In the genomic region with DNA sequence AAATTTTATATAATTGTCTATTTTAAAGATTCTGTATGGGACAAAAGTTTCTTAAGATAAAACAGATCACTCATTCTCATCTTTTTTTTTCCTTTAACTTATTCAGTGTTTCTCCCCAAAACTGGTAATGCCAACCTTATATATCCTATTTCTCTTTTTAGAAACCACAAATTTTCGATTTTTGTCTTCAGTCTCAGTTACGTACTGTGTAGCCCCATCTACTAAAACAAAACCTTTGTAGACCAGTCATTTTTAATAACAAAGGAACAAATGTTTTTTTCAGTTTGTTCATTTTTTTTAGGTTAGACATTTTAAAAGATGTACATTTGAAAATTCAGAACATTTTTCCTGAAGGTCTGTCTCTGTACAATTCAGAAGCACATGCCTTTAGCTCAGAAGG, we compare ENCODE assay signal across 10 cellular contexts. TPM values are rescaled to one million over a fixed set of nuclear protein-coding genes. Genes with fewer than 3 reads are reported as not detected.
DNase-seq lines count a peak whose midpoint lies in the region; ATAC-seq and TF ChIP-seq lines count a peak whose summit lies in the region.
"Had no signal": no experiment of that assay in that cellular context is flagged by ENCODE, and none has a peak within 500 bp of the region (broad histone marks: within the 10 kb centered on the region; RNA-seq: fewer than 3 reads in every experiment).

No MANE protein-coding gene starts in this region.

- H3K9me3 Mint-ChIP-seq in activated naive CD8-positive, alpha-beta T cell treated with anti-CD3 and anti-CD28 coated beads for 36 hours, result no peaks in the 10 kb centered on the region

- H2AFZ ChIP-seq in mammary epithelial cell (ENCODE audit: low read depth, low read length), result no peak overlapping the region

- H4K20me1 ChIP-seq in mammary epithelial cell (ENCODE audit: insufficient read depth, low read length), result no peaks in the 10 kb centered on the region

- CTCF ChIA-PET in A673 (lab: Charles Lee), result no interaction called here
- CTCF ChIA-PET in mammary epithelial cell (lab: Charles Lee; ENCODE audit: low non-redundant PET), result no interaction called here

- H3K27me3 Mint-ChIP-seq in activated naive CD8-positive, alpha-beta T cell treated with anti-CD3 and anti-CD28 coated beads for 36 hours, result no peaks in the 10 kb centered on the region

- H3K36me3 ChIP-seq in A673 (ENCODE audit: insufficient read depth, low read length, poor library complexity, severe bottlenecking), result no peaks in the 10 kb centered on the region
- H3K36me3 ChIP-seq in mammary epithelial cell (ENCODE audit: insufficient read depth, low read length), result no peaks in the 10 kb centered on the region
- H3K36me3 ChIP-seq: HAP-1 had no signal

- H3K4me1 ChIP-seq in A673 (ENCODE audit: insufficient read depth, low read length, poor library complexity, severe bottlenecking) (no peaks in the 10 kb centered on the region), mammary epithelial cell (ENCODE audit: insufficient read depth, low read length) (peaks cover 13% of the 10 kb centered on the region)
- H3K4me1 ChIP-seq: HAP-1 had no signal

- dilution Hi-C loops in mammary epithelial cell (cut with HindIII; ENCODE audit: low sequenced_read_pairs), result no loop called here

- peaks cover 7% of the 10 kb centered on the region for H3K36me3 Mint-ChIP-seq in activated naive CD8-positive, alpha-beta T cell treated with anti-CD3 and anti-CD28 coated beads for 36 hours

- in situ Hi-C loops in mammary epithelial cell (cut with MboI; ENCODE audit: low sequenced_read_pairs in 2 of 2), result no loop called here

- H3K4me3 Mint-ChIP-seq in activated naive CD8-positive, alpha-beta T cell treated with anti-CD3 and anti-CD28 coated beads for 36 hours, result peak overlapping the region; percentile 19

- H3K27ac ChIP-seq in A673 (ENCODE audit: low read depth, low read length, poor library complexity, severe bottlenecking) (no peak overlapping the region), caudate nucleus (ENCODE audit: low read depth, low read length) (no peak overlapping the region), mammary epithelial cell (ENCODE audit: insufficient read depth, low read depth, low read length) (no peak overlapping the region)
- H3K27ac ChIP-seq: cardiac muscle cell had no signal

- H3K4me1 Mint-ChIP-seq in activated naive CD8-positive, alpha-beta T cell treated with anti-CD3 and anti-CD28 coated beads for 36 hours, result peaks cover 30% of the 10 kb centered on the region

- intact Hi-C loops in A673 (cut with micrococcal nuclease; ENCODE audit: unreplicated experiment) (no loop called here), mammary epithelial cell (cut with micrococcal nuclease) (no loop called here)

- no peak for TF ChIP-seq CTCF in A673 (conservative IDR thresholded peaks at IDR 0.05; ENCODE audit: low read depth, low read length)
- no peak for TF ChIP-seq CTCF in mammary epithelial cell (conservative IDR thresholded peaks at IDR 0.05 in 1 of 2, IDR thresholded peaks at IDR 0.05 in 1 of 2; ENCODE audit: extremely low read depth in 1 of 2, insufficient read depth in 1 of 2, low read depth in 1 of 2, low read length in 2 of 2)

- H3K27me3 ChIP-seq in A673 (replicated peaks; ENCODE audit: insufficient read depth, low read depth, low read length, poor library complexity) (no peaks in the 10 kb centered on the region), mammary epithelial cell (ENCODE audit: insufficient read depth, low read length) (no peaks in the 10 kb centered on the region)
- H3K27me3 ChIP-seq: cardiac muscle cell had no signal

- 100% methylated on average over 2 of the region's 2 CpGs for WGBS in mammary epithelial cell (ENCODE audit: low coverage, missing lambda C conversion rate)

- no peak overlapping the region for H3K9ac ChIP-seq in mammary epithelial cell (ENCODE audit: insufficient read depth, low read length)

- ATAC-seq in GM18499 (IDR thresholded peaks at IDR 0.05; ENCODE audit: insufficient read depth, unreplicated experiment), result peak; percentile 37
- peak; percentile 50 for ATAC-seq in GM19463 (IDR thresholded peaks at IDR 0.05; ENCODE audit: unreplicated experiment)
- ATAC-seq in HG03097 (IDR thresholded peaks at IDR 0.05; ENCODE audit: low FRiP score, unreplicated experiment), result peak; percentile 34

- no peak overlapping the region for H3K4me3 ChIP-seq in A673 (ENCODE audit: low read depth, low read length, poor library complexity, severe bottlenecking)
- no peak overlapping the region for H3K4me3 ChIP-seq in mammary epithelial cell (replicated peaks in 1 of 3; ENCODE audit: insufficient read depth in 1 of 3, low read depth in 2 of 3, low read length in 3 of 3)
- H3K4me3 ChIP-seq: cardiac muscle cell, HAP-1 had no signal

- H3K4me2 ChIP-seq in mammary epithelial cell (ENCODE audit: insufficient read depth, low read depth, low read length), result no peak overlapping the region

- POLR2A ChIA-PET in A673 (lab: Charles Lee; ENCODE audit: low non-redundant PET), result no interaction called here

- BruUV-seq in A673 (replicated peaks; lab: Mats Ljungman, UMichigan) (no TSS peak), mammary epithelial cell (replicated peaks; lab: Mats Ljungman, UMichigan) (no TSS peak)

- no peaks in the 10 kb centered on the region for H3K79me2 ChIP-seq in mammary epithelial cell (ENCODE audit: insufficient read depth, low read length)

- H3K9me3 ChIP-seq in A673 (ENCODE audit: low read depth, low read length, poor library complexity, severe bottlenecking) (no peaks in the 10 kb centered on the region), mammary epithelial cell (replicated peaks; ENCODE audit: insufficient read depth, low read length) (no peaks in the 10 kb centered on the region)
- H3K9me3 ChIP-seq: HAP-1 had no signal

- no peak for DNase-seq in activated naive CD8-positive, alpha-beta T cell treated with anti-CD3 and anti-CD28 coated beads for 36 hours
- DNase-seq in A673 (ENCODE audit: low spot score) (no peak), caudate nucleus (lab: John Stamatoyannopoulos, UW) (no peak), SW480 (ENCODE audit: low spot score) (no peak), mammary epithelial cell (no peak)

- peak overlapping the region; percentile 86 for H3K27ac Mint-ChIP-seq in activated naive CD8-positive, alpha-beta T cell treated with anti-CD3 and anti-CD28 coated beads for 36 hours

RNA-seq across cellular contexts. Expression of a gene that starts 18.2 kb away (rescaled TPM):
- 10 to 100 TPM; 26.6 to 28.3 TPM for total RNA-seq in activated naive CD8-positive, alpha-beta T cell treated with anti-CD3 and anti-CD28 coated beads for 36 hours
- total RNA-seq in A673 (2021), result 48.8 and 51.4 TPM in 2 replicates
- 10 to 100 TPM; 15.7 to 30.5 TPM for total RNA-seq in mammary epithelial cell
- polyA plus RNA-seq in mammary epithelial cell, result 17.0 TPM
- 33.6 TPM for polyA minus RNA-seq in mammary epithelial cell

RNA-seq across cellular contexts. Expression of a gene that starts 51.2 kb away (rescaled TPM):
- 10 to 100 TPM in 1 of 2 experiments, 1 to 10 TPM in 1; 7.7 to 11.9 TPM for total RNA-seq in activated naive CD8-positive, alpha-beta T cell treated with anti-CD3 and anti-CD28 coated beads for 36 hours
- total RNA-seq in A673 (2021), result 25.5 and 28.1 TPM in 2 replicates
- total RNA-seq in mammary epithelial cell, result 10 to 100 TPM; 10.2 to 14.5 TPM
- polyA plus RNA-seq in mammary epithelial cell, result 3.6 TPM
- 22.3 TPM for polyA minus RNA-seq in mammary epithelial cell
